8 cellular contexts compared by ENCODE assay signal in the genomic region with DNA sequence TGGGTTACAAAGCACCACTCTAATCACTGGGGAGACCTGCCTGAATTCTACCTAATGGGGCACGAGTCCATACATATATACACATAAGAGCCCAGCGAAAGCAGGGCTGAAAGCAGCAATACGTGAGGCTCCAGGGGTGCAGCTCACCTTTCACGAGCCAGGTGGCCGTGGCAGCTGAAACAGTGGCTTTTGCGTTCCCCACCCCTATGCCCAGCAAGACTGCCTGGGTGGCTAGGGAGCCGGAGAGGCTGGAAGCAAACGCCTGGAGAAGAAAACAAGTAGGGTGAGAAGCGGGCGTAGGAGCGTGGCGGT. TPM values are rescaled to one million over a fixed set of nuclear protein-coding genes. Genes with fewer than 3 reads are reported as not detected.
A peak's percentile ranks its signal among the peaks of the same experiment; 100 is the strongest.
DNase-seq lines count a peak whose midpoint lies in the region; ATAC-seq, FAIRE-seq and TF ChIP-seq lines count a peak whose summit lies in the region.

No MANE protein-coding gene starts in this region.

- no peaks in the 10 kb centered on the region for H4K20me1 ChIP-seq in SU-DHL-6 (ENCODE audit: low read depth, low read length)

- no peaks in the 10 kb centered on the region for H3F3A ChIP-seq in SU-DHL-6 (ENCODE audit: insufficient read depth)

- H3K27ac ChIP-seq in SU-DHL-6 (ENCODE audit: low read depth, low read length) (no peak overlapping the region), foreskin keratinocyte (peak overlapping the region; percentile 83), skeletal muscle tissue (ENCODE audit: low read depth, low read length) (peak overlapping the region; percentile 82)

- no peaks in the 10 kb centered on the region for H3K9me2 ChIP-seq in SU-DHL-6 (replicated peaks; ENCODE audit: insufficient read depth, low read length)

- H3K27me3 ChIP-seq in SU-DHL-6 (ENCODE audit: low read length) = no peaks in the 10 kb centered on the region
- no peaks in the 10 kb centered on the region for H3K27me3 ChIP-seq in foreskin keratinocyte
- H3K27me3 ChIP-seq in skeletal muscle tissue (ENCODE audit: control insufficient read depth in 3 of 3, insufficient read depth in 3 of 3, low read length in 3 of 3) = no peaks in the 10 kb centered on the region

- H2AFZ ChIP-seq in SU-DHL-6 (ENCODE audit: low read depth, low read length, severe bottlenecking) = peak overlapping the region; percentile 98

- H3K4me3 ChIP-seq in SU-DHL-6 (ENCODE audit: insufficient read depth, low read length, poor library complexity, severe bottlenecking) (peak overlapping the region; percentile 93), skeletal muscle tissue (ENCODE audit: low read length in 3 of 3) (peak overlapping the region; percentile 80 to 99 (median 95))

- no peak for FAIRE-seq in H54 (lab: Jason Lieb, UNC)

- no peaks in the 10 kb centered on the region for H3K9me3 ChIP-seq in SU-DHL-6 (ENCODE audit: insufficient read depth, low read length)
- no peaks in the 10 kb centered on the region for H3K9me3 ChIP-seq in skeletal muscle tissue (ENCODE audit: control insufficient read depth in 3 of 3, low read length in 3 of 3)

- peaks cover 11% of the 10 kb centered on the region; the same call in 1 of the 2 replicates for H3K79me2 ChIP-seq in SU-DHL-6 (ENCODE audit: insufficient read depth, low read length)

- H3K9ac ChIP-seq in SU-DHL-6 (ENCODE audit: low read length) (peak overlapping the region; percentile 84), skeletal muscle tissue (ENCODE audit: low read depth in 1 of 3, low read length in 3 of 3) (peak overlapping the region; percentile 97 to 99 (median 98))

- TF ChIP-seq CTCF in SU-DHL-6 (IDR thresholded peaks at IDR 0.05; ENCODE audit: insufficient read depth, low read length, poor library complexity, severe bottlenecking) = no peak
- TF ChIP-seq CTCF in foreskin keratinocyte (conservative IDR thresholded peaks at IDR 0.05) = no peak

- TF ChIP-seq POLR2A in H54 (IDR thresholded peaks at IDR 0.05; ENCODE audit: low read depth, low read length) = no peak

- H3K4me1 ChIP-seq in foreskin keratinocyte = peaks cover 11% of the 10 kb centered on the region
- H3K4me1 ChIP-seq in skeletal muscle tissue (ENCODE audit: control insufficient read depth in 3 of 3, insufficient read depth in 3 of 3, low read length in 3 of 3) = peaks cover 20 to 42% (median 24%) of the 10 kb centered on the region in 3 donors

- H3K4me2 ChIP-seq in SU-DHL-6 (ENCODE audit: low read depth, low read length, poor library complexity, severe bottlenecking) = peak overlapping the region; percentile 81

- H3K36me3 ChIP-seq in SU-DHL-6 (ENCODE audit: low read length) = no peaks in the 10 kb centered on the region
- H3K36me3 ChIP-seq in skeletal muscle tissue (ENCODE audit: control insufficient read depth in 3 of 3, insufficient read depth in 3 of 3, low read length in 3 of 3) = peaks cover 4 to 11% (median 11%) of the 10 kb centered on the region in 3 donors

- peak; percentile 48 for DNase-seq in activated T-cell treated with anti-CD3 and anti-CD28 coated beads, Interleukin-2, amount 50 U/mL, for 1 hour
- DNase-seq in activated T-cell treated with anti-CD3 and anti-CD28 coated beads for 4 hours = no peak
- no peak for DNase-seq in foreskin keratinocyte
- DNase-seq in DMS153 (lab: John Stamatoyannopoulos, UW) = no peak
- DNase-seq in H54 (ENCODE audit: insufficient read length, low spot score) = no peak

- ATAC-seq in foreskin keratinocyte = no peak
- no peak for ATAC-seq in GM21367 (IDR thresholded peaks at IDR 0.05; ENCODE audit: unreplicated experiment)

RNA-seq across cellular contexts. Expression of gene RUSF1, which starts 0.6 kb away (rescaled TPM):
- 30.4 and 36.9 TPM in 2 replicates for total RNA-seq in foreskin keratinocyte
- polyA plus RNA-seq in foreskin keratinocyte = 30.6 and 38.0 TPM in 2 replicates
- total RNA-seq in skeletal muscle tissue = 30.8 TPM

RNA-seq across cellular contexts. Expression of gene AHSP, which starts 20.1 kb away (rescaled TPM):
- total RNA-seq in foreskin keratinocyte (not detected in 2 replicates), skeletal muscle tissue (150 TPM)
- not detected in 2 replicates for polyA plus RNA-seq in foreskin keratinocyte

RNA-seq across cellular contexts. Expression of gene SLC5A2, which starts 24.6 kb away (rescaled TPM):
- 0.04 TPM in 1 of 2 replicates, not detected in the other for total RNA-seq in foreskin keratinocyte
- polyA plus RNA-seq in foreskin keratinocyte = 0.17 and 0.19 TPM in 2 replicates
- total RNA-seq in skeletal muscle tissue = not detected

RNA-seq across cellular contexts. Expression of gene TGFB1I1, which starts 35.6 kb away (rescaled TPM):
- total RNA-seq in foreskin keratinocyte = 18.2 and 19.7 TPM in 2 replicates
- 34.6 and 34.8 TPM in 2 replicates for polyA plus RNA-seq in foreskin keratinocyte
- total RNA-seq in skeletal muscle tissue = 30.8 TPM

RNA-seq across cellular contexts. Expression of gene ARMC5, which starts 48.3 kb away (rescaled TPM):
- total RNA-seq in foreskin keratinocyte (6.1 TPM in 2 replicates), skeletal muscle tissue (6.8 TPM)
- 6.4 and 6.9 TPM in 2 replicates for polyA plus RNA-seq in foreskin keratinocyte

Comparison
In these comparisons a context has a peak if more than half of its experiments do, and no peak if none do; other contexts are left out.
1. RNA of gene AHSP, which starts 20.1 kb away (total RNA-seq): 150 TPM in skeletal muscle tissue (single experiment); not detected in foreskin keratinocyte; every median in the first group is over 100 times any median in the second.